ENCODE assay signal across 1 cellular context in the genomic region with DNA sequence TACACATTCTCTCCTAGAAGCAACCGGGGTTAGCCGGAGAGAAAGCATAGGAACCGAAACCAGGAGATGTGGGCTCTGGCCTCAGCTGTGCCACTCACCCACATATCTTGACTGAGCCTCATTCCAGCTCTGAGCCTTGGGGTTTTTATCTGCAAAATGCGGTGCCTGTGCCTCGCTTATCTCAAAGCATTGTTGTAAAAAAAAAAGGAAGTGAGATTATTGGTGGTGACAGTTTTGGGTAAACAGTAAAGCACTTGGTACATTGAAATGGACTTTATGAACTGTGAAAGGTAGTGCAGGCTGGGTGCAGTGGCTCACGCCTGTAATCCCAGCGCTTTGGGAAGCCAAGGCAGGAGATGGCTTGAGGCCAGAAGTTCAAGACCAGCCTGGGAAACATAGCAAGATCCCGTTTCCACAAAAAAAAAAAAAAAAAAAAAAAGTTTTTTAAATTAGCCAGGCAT.
TF ChIP-seq lines count a peak whose summit lies in the region.

No MANE protein-coding gene starts in this region.

TF ChIP-seq in GM12878, 131 proteins besides CTCF, POLR2A, EP300 and RAD21 (continued from another document and continues in another):
- TF ChIP-seq, protein P1, sequence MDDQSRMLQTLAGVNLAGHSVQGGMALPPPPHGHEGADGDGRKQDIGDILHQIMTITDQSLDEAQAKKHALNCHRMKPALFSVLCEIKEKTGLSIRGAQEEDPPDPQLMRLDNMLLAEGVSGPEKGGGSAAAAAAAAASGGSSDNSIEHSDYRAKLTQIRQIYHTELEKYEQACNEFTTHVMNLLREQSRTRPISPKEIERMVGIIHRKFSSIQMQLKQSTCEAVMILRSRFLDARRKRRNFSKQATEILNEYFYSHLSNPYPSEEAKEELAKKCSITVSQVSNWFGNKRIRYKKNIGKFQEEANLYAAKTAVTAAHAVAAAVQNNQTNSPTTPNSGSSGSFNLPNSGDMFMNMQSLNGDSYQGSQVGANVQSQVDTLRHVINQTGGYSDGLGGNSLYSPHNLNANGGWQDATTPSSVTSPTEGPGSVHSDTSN (IDR thresholded peaks at IDR 0.05; ENCODE audit: insufficient replicate concordance, low read depth, low read length), result peak; percentile 61
- TF ChIP-seq NFXL1 (IDR thresholded peaks at IDR 0.05; ENCODE audit: borderline replicate concordance), result no peak
- peak; percentile 78 for TF ChIP-seq NR2F1 (conservative IDR thresholded peaks at IDR 0.05)
- TF ChIP-seq ATF7 (IDR thresholded peaks at IDR 0.05; ENCODE audit: low read depth), result peak; percentile 85
- TF ChIP-seq MXI1 (IDR thresholded peaks at IDR 0.05; ENCODE audit: low read depth, low read length), result peak; percentile 66
- peak; percentile 83 to 86 for TF ChIP-seq BHLHE40 (IDR thresholded peaks at IDR 0.05; ENCODE audit: borderline replicate concordance in 1 of 2, low read depth in 2 of 2, low read length in 1 of 2)
- peak; percentile 93 for TF ChIP-seq TBL1XR1 (IDR thresholded peaks at IDR 0.05; ENCODE audit: low read depth, low read length)
- peak; percentile 99 for TF ChIP-seq IKZF2 (IDR thresholded peaks at IDR 0.05)
- peak; percentile 68 for TF ChIP-seq NBN (IDR thresholded peaks at IDR 0.05)
- peak; percentile 91 for TF ChIP-seq FOXM1 (IDR thresholded peaks at IDR 0.05; ENCODE audit: low read depth, low read length)
- TF ChIP-seq, protein P2, sequence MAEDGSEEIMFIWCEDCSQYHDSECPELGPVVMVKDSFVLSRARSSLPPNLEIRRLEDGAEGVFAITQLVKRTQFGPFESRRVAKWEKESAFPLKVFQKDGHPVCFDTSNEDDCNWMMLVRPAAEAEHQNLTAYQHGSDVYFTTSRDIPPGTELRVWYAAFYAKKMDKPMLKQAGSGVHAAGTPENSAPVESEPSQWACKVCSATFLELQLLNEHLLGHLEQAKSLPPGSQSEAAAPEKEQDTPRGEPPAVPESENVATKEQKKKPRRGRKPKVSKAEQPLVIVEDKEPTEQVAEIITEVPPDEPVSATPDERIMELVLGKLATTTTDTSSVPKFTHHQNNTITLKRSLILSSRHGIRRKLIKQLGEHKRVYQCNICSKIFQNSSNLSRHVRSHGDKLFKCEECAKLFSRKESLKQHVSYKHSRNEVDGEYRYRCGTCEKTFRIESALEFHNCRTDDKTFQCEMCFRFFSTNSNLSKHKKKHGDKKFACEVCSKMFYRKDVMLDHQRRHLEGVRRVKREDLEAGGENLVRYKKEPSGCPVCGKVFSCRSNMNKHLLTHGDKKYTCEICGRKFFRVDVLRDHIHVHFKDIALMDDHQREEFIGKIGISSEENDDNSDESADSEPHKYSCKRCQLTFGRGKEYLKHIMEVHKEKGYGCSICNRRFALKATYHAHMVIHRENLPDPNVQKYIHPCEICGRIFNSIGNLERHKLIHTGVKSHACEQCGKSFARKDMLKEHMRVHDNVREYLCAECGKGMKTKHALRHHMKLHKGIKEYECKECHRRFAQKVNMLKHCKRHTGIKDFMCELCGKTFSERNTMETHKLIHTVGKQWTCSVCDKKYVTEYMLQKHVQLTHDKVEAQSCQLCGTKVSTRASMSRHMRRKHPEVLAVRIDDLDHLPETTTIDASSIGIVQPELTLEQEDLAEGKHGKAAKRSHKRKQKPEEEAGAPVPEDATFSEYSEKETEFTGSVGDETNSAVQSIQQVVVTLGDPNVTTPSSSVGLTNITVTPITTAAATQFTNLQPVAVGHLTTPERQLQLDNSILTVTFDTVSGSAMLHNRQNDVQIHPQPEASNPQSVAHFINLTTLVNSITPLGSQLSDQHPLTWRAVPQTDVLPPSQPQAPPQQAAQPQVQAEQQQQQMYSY (CRISPR knock-in tag; IDR thresholded peaks at IDR 0.05), result no peak
- TF ChIP-seq CREB1 (IDR thresholded peaks at IDR 0.05; ENCODE audit: low read depth), result peak; percentile 67
- TF ChIP-seq CBFB (IDR thresholded peaks at IDR 0.05; ENCODE audit: low read depth), result peak; percentile 97
- TF ChIP-seq, protein P3, sequence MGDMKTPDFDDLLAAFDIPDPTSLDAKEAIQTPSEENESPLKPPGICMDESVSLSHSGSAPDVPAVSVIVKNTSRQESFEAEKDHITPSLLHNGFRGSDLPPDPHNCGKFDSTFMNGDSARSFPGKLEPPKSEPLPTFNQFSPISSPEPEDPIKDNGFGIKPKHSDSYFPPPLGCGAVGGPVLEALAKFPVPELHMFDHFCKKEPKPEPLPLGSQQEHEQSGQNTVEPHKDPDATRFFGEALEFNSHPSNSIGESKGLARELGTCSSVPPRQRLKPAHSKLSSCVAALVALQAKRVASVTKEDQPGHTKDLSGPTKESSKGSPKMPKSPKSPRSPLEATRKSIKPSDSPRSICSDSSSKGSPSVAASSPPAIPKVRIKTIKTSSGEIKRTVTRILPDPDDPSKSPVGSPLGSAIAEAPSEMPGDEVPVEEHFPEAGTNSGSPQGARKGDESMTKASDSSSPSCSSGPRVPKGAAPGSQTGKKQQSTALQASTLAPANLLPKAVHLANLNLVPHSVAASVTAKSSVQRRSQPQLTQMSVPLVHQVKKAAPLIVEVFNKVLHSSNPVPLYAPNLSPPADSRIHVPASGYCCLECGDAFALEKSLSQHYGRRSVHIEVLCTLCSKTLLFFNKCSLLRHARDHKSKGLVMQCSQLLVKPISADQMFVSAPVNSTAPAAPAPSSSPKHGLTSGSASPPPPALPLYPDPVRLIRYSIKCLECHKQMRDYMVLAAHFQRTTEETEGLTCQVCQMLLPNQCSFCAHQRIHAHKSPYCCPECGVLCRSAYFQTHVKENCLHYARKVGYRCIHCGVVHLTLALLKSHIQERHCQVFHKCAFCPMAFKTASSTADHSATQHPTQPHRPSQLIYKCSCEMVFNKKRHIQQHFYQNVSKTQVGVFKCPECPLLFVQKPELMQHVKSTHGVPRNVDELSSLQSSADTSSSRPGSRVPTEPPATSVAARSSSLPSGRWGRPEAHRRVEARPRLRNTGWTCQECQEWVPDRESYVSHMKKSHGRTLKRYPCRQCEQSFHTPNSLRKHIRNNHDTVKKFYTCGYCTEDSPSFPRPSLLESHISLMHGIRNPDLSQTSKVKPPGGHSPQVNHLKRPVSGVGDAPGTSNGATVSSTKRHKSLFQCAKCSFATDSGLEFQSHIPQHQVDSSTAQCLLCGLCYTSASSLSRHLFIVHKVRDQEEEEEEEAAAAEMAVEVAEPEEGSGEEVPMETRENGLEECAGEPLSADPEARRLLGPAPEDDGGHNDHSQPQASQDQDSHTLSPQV (IDR thresholded peaks at IDR 0.05), result no peak
- peak; percentile 99 for TF ChIP-seq ZNF24 (IDR thresholded peaks at IDR 0.05)
- no peak for TF ChIP-seq RBBP5 (conservative IDR thresholded peaks at IDR 0.05)
- TF ChIP-seq, protein P4, sequence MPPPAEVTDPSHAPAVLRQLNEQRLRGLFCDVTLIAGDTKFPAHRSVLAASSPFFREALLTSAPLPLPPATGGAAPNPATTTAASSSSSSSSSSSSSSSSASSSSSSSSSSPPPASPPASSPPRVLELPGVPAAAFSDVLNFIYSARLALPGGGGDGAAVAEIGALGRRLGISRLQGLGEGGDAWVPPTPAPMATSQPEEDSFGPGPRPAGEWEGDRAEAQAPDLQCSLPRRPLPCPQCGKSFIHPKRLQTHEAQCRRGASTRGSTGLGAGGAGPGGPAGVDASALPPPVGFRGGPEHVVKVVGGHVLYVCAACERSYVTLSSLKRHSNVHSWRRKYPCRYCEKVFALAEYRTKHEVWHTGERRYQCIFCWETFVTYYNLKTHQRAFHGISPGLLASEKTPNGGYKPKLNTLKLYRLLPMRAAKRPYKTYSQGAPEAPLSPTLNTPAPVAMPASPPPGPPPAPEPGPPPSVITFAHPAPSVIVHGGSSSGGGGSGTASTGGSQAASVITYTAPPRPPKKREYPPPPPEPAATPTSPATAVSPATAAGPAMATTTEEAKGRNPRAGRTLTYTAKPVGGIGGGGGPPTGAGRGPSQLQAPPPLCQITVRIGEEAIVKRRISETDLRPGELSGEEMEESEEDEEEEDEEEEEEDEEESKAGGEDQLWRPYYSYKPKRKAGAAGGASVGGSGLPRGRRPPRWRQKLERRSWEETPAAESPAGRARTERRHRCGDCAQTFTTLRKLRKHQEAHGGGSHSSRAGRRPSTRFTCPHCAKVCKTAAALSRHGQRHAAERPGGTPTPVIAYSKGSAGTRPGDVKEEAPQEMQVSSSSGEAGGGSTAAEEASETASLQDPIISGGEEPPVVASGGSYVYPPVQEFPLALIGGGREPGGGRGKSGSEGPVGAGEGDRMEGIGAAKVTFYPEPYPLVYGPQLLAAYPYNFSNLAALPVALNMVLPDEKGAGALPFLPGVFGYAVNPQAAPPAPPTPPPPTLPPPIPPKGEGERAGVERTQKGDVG (CRISPR knock-in tag; IDR thresholded peaks at IDR 0.05), result no peak
- TF ChIP-seq NRF1 (conservative IDR thresholded peaks at IDR 0.05; ENCODE audit: low read depth, low read length), result no peak
- no peak for TF ChIP-seq BRCA1 (IDR thresholded peaks at IDR 0.05; ENCODE audit: low read depth, low read length)
- TF ChIP-seq CHD1 (IDR thresholded peaks at IDR 0.05; ENCODE audit: low read depth, low read length), result no peak
- TF ChIP-seq RCOR1 (conservative IDR thresholded peaks at IDR 0.05; ENCODE audit: low read depth, low read length), result peak; percentile 90
- peak; percentile 47; the same call in 1 of the 2 replicates for TF ChIP-seq RAD51 (IDR thresholded peaks at IDR 0.05)
- TF ChIP-seq RB1 (IDR thresholded peaks at IDR 0.05; ENCODE audit: borderline replicate concordance), result no peak; the same call in 1 of the 2 replicates
- TF ChIP-seq CEBPB (IDR thresholded peaks at IDR 0.05; ENCODE audit: borderline replicate concordance in 1 of 2, low read depth in 2 of 2, low read length in 2 of 2), result peak in 1 of 2 experiments; percentile 78; a peak in 1 of 4 replicates
- TF ChIP-seq TCF3 (IDR thresholded peaks at IDR 0.05; ENCODE audit: borderline replicate concordance, insufficient read depth, low read depth, low read length), result peak; percentile 92
- TF ChIP-seq TAF1 (IDR thresholded peaks at IDR 0.05; ENCODE audit: borderline replicate concordance, low read depth, low read length), result no peak
- TF ChIP-seq, protein P5, sequence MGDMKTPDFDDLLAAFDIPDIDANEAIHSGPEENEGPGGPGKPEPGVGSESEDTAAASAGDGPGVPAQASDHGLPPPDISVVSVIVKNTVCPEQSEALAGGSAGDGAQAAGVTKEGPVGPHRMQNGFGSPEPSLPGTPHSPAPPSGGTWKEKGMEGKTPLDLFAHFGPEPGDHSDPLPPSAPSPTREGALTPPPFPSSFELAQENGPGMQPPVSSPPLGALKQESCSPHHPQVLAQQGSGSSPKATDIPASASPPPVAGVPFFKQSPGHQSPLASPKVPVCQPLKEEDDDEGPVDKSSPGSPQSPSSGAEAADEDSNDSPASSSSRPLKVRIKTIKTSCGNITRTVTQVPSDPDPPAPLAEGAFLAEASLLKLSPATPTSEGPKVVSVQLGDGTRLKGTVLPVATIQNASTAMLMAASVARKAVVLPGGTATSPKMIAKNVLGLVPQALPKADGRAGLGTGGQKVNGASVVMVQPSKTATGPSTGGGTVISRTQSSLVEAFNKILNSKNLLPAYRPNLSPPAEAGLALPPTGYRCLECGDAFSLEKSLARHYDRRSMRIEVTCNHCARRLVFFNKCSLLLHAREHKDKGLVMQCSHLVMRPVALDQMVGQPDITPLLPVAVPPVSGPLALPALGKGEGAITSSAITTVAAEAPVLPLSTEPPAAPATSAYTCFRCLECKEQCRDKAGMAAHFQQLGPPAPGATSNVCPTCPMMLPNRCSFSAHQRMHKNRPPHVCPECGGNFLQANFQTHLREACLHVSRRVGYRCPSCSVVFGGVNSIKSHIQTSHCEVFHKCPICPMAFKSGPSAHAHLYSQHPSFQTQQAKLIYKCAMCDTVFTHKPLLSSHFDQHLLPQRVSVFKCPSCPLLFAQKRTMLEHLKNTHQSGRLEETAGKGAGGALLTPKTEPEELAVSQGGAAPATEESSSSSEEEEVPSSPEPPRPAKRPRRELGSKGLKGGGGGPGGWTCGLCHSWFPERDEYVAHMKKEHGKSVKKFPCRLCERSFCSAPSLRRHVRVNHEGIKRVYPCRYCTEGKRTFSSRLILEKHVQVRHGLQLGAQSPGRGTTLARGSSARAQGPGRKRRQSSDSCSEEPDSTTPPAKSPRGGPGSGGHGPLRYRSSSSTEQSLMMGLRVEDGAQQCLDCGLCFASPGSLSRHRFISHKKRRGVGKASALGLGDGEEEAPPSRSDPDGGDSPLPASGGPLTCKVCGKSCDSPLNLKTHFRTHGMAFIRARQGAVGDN (IDR thresholded peaks at IDR 0.05), result peak; percentile 51; the same call in 1 of the 2 replicates
- no peak for TF ChIP-seq SMARCA5 (IDR thresholded peaks at IDR 0.05)
- TF ChIP-seq PAX5 (IDR thresholded peaks at IDR 0.05; ENCODE audit: borderline replicate concordance, low read depth, low read length), result peak; percentile 95; the same call in 1 of the 2 replicates
- TF ChIP-seq CBX3 (IDR thresholded peaks at IDR 0.05; ENCODE audit: borderline replicate concordance, low read depth), result no peak
- TF ChIP-seq POLR2AphosphoS5 (IDR thresholded peaks at IDR 0.05; ENCODE audit: low read length), result no peak
- TF ChIP-seq NR2C2 (IDR thresholded peaks at IDR 0.05; ENCODE audit: borderline replicate concordance, control insufficient read depth, insufficient read length, low read depth), result no peak
- TF ChIP-seq, protein P6, sequence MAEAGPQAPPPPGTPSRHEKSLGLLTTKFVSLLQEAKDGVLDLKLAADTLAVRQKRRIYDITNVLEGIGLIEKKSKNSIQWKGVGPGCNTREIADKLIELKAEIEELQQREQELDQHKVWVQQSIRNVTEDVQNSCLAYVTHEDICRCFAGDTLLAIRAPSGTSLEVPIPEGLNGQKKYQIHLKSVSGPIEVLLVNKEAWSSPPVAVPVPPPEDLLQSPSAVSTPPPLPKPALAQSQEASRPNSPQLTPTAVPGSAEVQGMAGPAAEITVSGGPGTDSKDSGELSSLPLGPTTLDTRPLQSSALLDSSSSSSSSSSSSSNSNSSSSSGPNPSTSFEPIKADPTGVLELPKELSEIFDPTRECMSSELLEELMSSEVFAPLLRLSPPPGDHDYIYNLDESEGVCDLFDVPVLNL (IDR thresholded peaks at IDR 0.05; ENCODE audit: low read depth, low read length), result no peak
- 0 out of 2 replicates have a peak, but pooled peaks have one; percentile 80 for TF ChIP-seq PAX8 (IDR thresholded peaks at IDR 0.05)
- TF ChIP-seq, protein P7, sequence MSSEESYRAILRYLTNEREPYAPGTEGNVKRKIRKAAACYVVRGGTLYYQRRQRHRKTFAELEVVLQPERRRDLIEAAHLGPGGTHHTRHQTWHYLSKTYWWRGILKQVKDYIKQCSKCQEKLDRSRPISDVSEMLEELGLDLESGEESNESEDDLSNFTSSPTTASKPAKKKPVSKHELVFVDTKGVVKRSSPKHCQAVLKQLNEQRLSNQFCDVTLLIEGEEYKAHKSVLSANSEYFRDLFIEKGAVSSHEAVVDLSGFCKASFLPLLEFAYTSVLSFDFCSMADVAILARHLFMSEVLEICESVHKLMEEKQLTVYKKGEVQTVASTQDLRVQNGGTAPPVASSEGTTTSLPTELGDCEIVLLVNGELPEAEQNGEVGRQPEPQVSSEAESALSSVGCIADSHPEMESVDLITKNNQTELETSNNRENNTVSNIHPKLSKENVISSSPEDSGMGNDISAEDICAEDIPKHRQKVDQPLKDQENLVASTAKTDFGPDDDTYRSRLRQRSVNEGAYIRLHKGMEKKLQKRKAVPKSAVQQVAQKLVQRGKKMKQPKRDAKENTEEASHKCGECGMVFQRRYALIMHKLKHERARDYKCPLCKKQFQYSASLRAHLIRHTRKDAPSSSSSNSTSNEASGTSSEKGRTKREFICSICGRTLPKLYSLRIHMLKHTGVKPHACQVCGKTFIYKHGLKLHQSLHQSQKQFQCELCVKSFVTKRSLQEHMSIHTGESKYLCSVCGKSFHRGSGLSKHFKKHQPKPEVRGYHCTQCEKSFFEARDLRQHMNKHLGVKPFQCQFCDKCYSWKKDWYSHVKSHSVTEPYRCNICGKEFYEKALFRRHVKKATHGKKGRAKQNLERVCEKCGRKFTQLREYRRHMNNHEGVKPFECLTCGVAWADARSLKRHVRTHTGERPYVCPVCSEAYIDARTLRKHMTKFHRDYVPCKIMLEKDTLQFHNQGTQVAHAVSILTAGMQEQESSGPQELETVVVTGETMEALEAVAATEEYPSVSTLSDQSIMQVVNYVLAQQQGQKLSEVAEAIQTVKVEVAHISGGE (CRISPR knock-in tag; IDR thresholded peaks at IDR 0.05), result no peak
- TF ChIP-seq KAT2A (conservative IDR thresholded peaks at IDR 0.05; ENCODE audit: control insufficient read depth, low read depth, low read length), result no peak
- no peak for TF ChIP-seq ZNF622 (IDR thresholded peaks at IDR 0.05)
